Comparison of ENCODE assay signal across 32 cellular contexts in genomic region chr7:36810032-36810431, GRCh38.
"Had no signal": no experiment of that assay in that cellular context is flagged by ENCODE, and none has a peak within 500 bp of the region (broad histone marks: within the 10 kb centered on the region; RNA-seq: fewer than 3 reads in every experiment).

No MANE protein-coding gene starts in this region.

- H3K36me3 ChIP-seq: adrenal gland, gastrocnemius medialis, heart left ventricle had no signal

- H3K9me3 ChIP-seq: adrenal gland, gastrocnemius medialis, heart left ventricle had no signal

- H3K27ac ChIP-seq: adrenal gland, body of pancreas, coronary artery, foreskin keratinocyte, gastrocnemius medialis, heart left ventricle had no signal

- H3K27me3 Mint-ChIP-seq: activated CD4-positive, alpha-beta T cell treated with anti-CD3 and anti-CD28 coated beads, Interleukin-2, amount 10 ng/mL, durations not matched to agents 7 days and 5 days; activated CD8-positive, alpha-beta T cell treated with anti-CD3 and anti-CD28 coated beads for 36 hours; activated naive CD4-positive, alpha-beta T cell treated with anti-CD3 and anti-CD28 coated beads, Interleukin-2, amount 50 U/mL, for 24 hours; activated naive CD8-positive, alpha-beta T cell treated with anti-CD3 and anti-CD28 coated beads for 36 hours; activated naive CD8-positive, alpha-beta T cell treated with anti-CD3 and anti-CD28 coated beads, Interleukin-2, amount 50 U/mL, for 24 hours; dendritic cell treated with granulocyte-macrophage colony-stimulating factor and Interleukin-4, amounts not matched to agents 40 ng/mL and 50 ng/mL, for 4 days had no signal

- H3K27me3 ChIP-seq: adrenal gland, body of pancreas, dorsolateral prefrontal cortex, foreskin keratinocyte, gastrocnemius medialis had no signal

- H3K36me3 Mint-ChIP-seq: activated naive CD8-positive, alpha-beta T cell treated with anti-CD3 and anti-CD28 coated beads for 36 hours had no signal

- H3K27ac Mint-ChIP-seq: activated CD4-positive, alpha-beta T cell treated with anti-CD3 and anti-CD28 coated beads for 36 hours; activated CD4-positive, alpha-beta T cell treated with anti-CD3 and anti-CD28 coated beads, Interleukin-2, amount 10 ng/mL, durations not matched to agents 7 days and 5 days; activated CD8-positive, alpha-beta T cell treated with anti-CD3 and anti-CD28 coated beads for 36 hours; activated naive CD4-positive, alpha-beta T cell treated with anti-CD3 and anti-CD28 coated beads for 36 hours; activated naive CD4-positive, alpha-beta T cell treated with anti-CD3 and anti-CD28 coated beads, Interleukin-2, amount 50 U/mL, for 24 hours; activated naive CD8-positive, alpha-beta T cell treated with anti-CD3 and anti-CD28 coated beads for 36 hours; activated naive CD8-positive, alpha-beta T cell treated with anti-CD3 and anti-CD28 coated beads, Interleukin-2, amount 50 U/mL, for 24 hours; activated T-helper 1 cell treated with anti-CD3 and anti-CD28 coated beads, Interleukin-12 subunit alpha, Interleukin-12 subunit beta, Interleukin-2, Interleukin-4 antibody, amounts not matched to agents 30 ng/mL and 10 ng/mL and 1 ng/mL, durations not matched to agents 14 hours and 24 hours and 36 hours; activated T-helper 2 cell treated with anti-CD3 and anti-CD28 coated beads, Interferon-gamma antibody, Interleukin-2, Interleukin-4, amounts not matched to agents 10 μg/mL and 5 μg/mL and 100 μg/mL, durations not matched to agents 14 hours and 24 hours and 36 hours; dendritic cell treated with granulocyte-macrophage colony-stimulating factor and Interleukin-4, amounts not matched to agents 40 ng/mL and 50 ng/mL, for 4 days; endodermal cell had no signal

- H3K4me3 Mint-ChIP-seq: activated CD4-positive, alpha-beta T cell treated with anti-CD3 and anti-CD28 coated beads for 36 hours; activated CD4-positive, alpha-beta T cell treated with anti-CD3 and anti-CD28 coated beads, Interleukin-2, amount 10 ng/mL, durations not matched to agents 7 days and 5 days; activated CD8-positive, alpha-beta T cell treated with anti-CD3 and anti-CD28 coated beads for 36 hours; activated naive CD4-positive, alpha-beta T cell treated with anti-CD3 and anti-CD28 coated beads for 36 hours; activated naive CD4-positive, alpha-beta T cell treated with anti-CD3 and anti-CD28 coated beads, Interleukin-2, amount 50 U/mL, for 24 hours; activated naive CD8-positive, alpha-beta T cell treated with anti-CD3 and anti-CD28 coated beads for 36 hours; activated naive CD8-positive, alpha-beta T cell treated with anti-CD3 and anti-CD28 coated beads, Interleukin-2, amount 50 U/mL, for 24 hours; activated T-helper 1 cell treated with anti-CD3 and anti-CD28 coated beads, Interleukin-12 subunit alpha, Interleukin-12 subunit beta, Interleukin-2, Interleukin-4 antibody, amounts not matched to agents 30 ng/mL and 10 ng/mL and 1 ng/mL, durations not matched to agents 14 hours and 24 hours and 36 hours; dendritic cell treated with granulocyte-macrophage colony-stimulating factor and Interleukin-4, amounts not matched to agents 40 ng/mL and 50 ng/mL, for 4 days; endodermal cell had no signal

- ATAC-seq: activated CD4-positive, alpha-beta T cell treated with anti-CD3 and anti-CD28 coated beads for 36 hours; activated CD8-positive, alpha-beta T cell treated with anti-CD3 and anti-CD28 coated beads for 36 hours; activated naive CD8-positive, alpha-beta T cell treated with anti-CD3 and anti-CD28 coated beads, Interleukin-2, amount 50 U/mL, for 24 hours; body of pancreas; esophagus mucosa; foreskin keratinocyte; gastrocnemius medialis; heart left ventricle had no signal

- H3K9me3 Mint-ChIP-seq: activated CD8-positive, alpha-beta T cell treated with anti-CD3 and anti-CD28 coated beads for 36 hours; activated naive CD4-positive, alpha-beta T cell treated with anti-CD3 and anti-CD28 coated beads for 36 hours; activated naive CD4-positive, alpha-beta T cell treated with anti-CD3 and anti-CD28 coated beads, Interleukin-2, amount 50 U/mL, for 24 hours; activated naive CD8-positive, alpha-beta T cell treated with anti-CD3 and anti-CD28 coated beads for 36 hours; activated T-helper 2 cell treated with anti-CD3 and anti-CD28 coated beads, Interferon-gamma antibody, Interleukin-2, Interleukin-4, amounts not matched to agents 10 μg/mL and 5 μg/mL and 100 μg/mL, durations not matched to agents 14 hours and 24 hours and 36 hours; dendritic cell treated with granulocyte-macrophage colony-stimulating factor and Interleukin-4, amounts not matched to agents 40 ng/mL and 50 ng/mL, for 4 days; endodermal cell had no signal

- H3K4me3 ChIP-seq: adrenal gland, body of pancreas, coronary artery, dorsolateral prefrontal cortex, gastrocnemius medialis, heart left ventricle had no signal

- DNase-seq: activated CD4-positive, alpha-beta T cell treated with anti-CD3 and anti-CD28 coated beads for 36 hours; activated CD4-positive, alpha-beta T cell treated with anti-CD3 and anti-CD28 coated beads, Interleukin-2, amount 10 ng/mL, durations not matched to agents 7 days and 5 days; activated CD4-positive, alpha-beta T cell treated with anti-CD3 and anti-CD28 coated beads, Interleukin-2, amount 50 U/mL, for 48 hours; activated CD4-positive, CD25-positive, alpha-beta regulatory T cell; activated CD4-positive, CD25-positive, alpha-beta regulatory T cell treated with anti-CD3 and anti-CD28 coated beads, Interleukin-2, amount 50 U/mL, for 72 hours; activated CD8-positive, alpha-beta memory T cell treated with anti-CD3 and anti-CD28 coated beads for 24 hours; activated CD8-positive, alpha-beta T cell treated with anti-CD3 and anti-CD28 coated beads for 36 hours; activated effector memory CD4-positive, alpha-beta T cell treated with anti-CD3 and anti-CD28 coated beads, Interleukin-2, amount 50 U/mL, for 16 hours; activated naive CD4-positive, alpha-beta T cell treated with anti-CD3 and anti-CD28 coated beads for 36 hours; activated naive CD8-positive, alpha-beta T cell treated with anti-CD3 and anti-CD28 coated beads for 36 hours; activated naive CD8-positive, alpha-beta T cell treated with anti-CD3 and anti-CD28 coated beads, Interleukin-2, amount 50 U/mL, for 24 hours; activated T-cell treated with anti-CD3 and anti-CD28 coated beads, Interleukin-2, amount 50 U/mL, for 48 hours; adrenal gland; amygdala; aorta; body of pancreas; caudate nucleus; cerebellar nuclear complex; dorsolateral prefrontal cortex; effector memory CD4-positive, alpha-beta T cell; endodermal cell; foreskin keratinocyte; gastrocnemius medialis; glutamatergic neuron; heart left ventricle; T-helper 2 cell had no signal

- H3K4me1 ChIP-seq: adrenal gland, body of pancreas, gastrocnemius medialis, heart left ventricle had no signal
